In the genomic region with DNA sequence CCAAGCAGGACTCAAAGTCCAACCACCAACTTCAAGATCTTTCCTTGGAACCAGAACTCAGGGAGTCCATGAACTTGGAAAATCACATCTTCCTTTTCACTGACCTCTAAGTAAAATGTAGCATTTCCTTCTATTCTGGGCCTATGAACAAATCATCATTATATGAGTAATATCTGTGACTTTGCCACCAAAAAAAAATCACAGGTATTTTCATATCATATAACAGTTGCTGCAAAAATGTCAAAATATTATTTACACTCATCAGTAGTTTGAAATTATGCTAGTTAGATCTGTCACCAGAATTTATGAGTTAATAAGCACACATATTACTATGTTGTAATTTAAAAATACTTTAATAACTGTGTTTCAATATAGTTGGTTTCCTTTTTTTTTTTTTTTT, we compare ENCODE assay signal across 11 cellular contexts. TPM values are rescaled to one million over a fixed set of nuclear protein-coding genes. Genes with fewer than 3 reads are reported as not detected.
DNase-seq lines count a peak whose midpoint lies in the region; ATAC-seq and TF ChIP-seq lines count a peak whose summit lies in the region.
"Had no signal": no experiment of that assay in that cellular context is flagged by ENCODE, and none has a peak within 500 bp of the region (broad histone marks: within the 10 kb centered on the region; RNA-seq: fewer than 3 reads in every experiment).

No MANE protein-coding gene starts in this region.

- H3K27me3 Mint-ChIP-seq in HFFc6 (ENCODE audit: insufficient read depth) = no peaks in the 10 kb centered on the region; the same call in none of the 2 replicates
- H3K27me3 Mint-ChIP-seq in activated CD4-positive, alpha-beta T cell treated with anti-CD3 and anti-CD28 coated beads for 36 hours = no peaks in the 10 kb centered on the region

- no peak overlapping the region for H4K91ac ChIP-seq in mesenchymal stem cell (ENCODE audit: low read length)

- TF ChIP-seq EP300 in suprapubic skin (IDR thresholded peaks at IDR 0.05) = no peak

- H3K4me3 Mint-ChIP-seq in HFFc6 = peak overlapping the region; percentile 81
- no peak overlapping the region for H3K4me3 Mint-ChIP-seq in activated CD4-positive, alpha-beta T cell treated with anti-CD3 and anti-CD28 coated beads for 36 hours
- H3K4me3 Mint-ChIP-seq: T-helper 2 cell treated with Interferon-gamma antibody and Interleukin-4, amounts not matched to agents 5 μg/mL and 100 μg/mL, for 36 hours had no signal

- H3K36me3 ChIP-seq in mesenchymal stem cell (ENCODE audit: control insufficient read depth in 1 of 2, insufficient read depth in 2 of 2, low read depth in 1 of 2, low read length in 2 of 2) = peaks cover 4 to 14% of the 10 kb centered on the region in 2 experiments
- H3K36me3 ChIP-seq in suprapubic skin = no peaks in the 10 kb centered on the region
- H3K36me3 ChIP-seq in A673 (ENCODE audit: insufficient read depth, low read length, poor library complexity, severe bottlenecking) = peaks cover 3% of the 10 kb centered on the region

- TF ChIP-seq POLR2A in suprapubic skin (IDR thresholded peaks at IDR 0.05) = no peak

- H3K9me3 ChIP-seq in mesenchymal stem cell (ENCODE audit: control insufficient read depth, low read length) (no peaks in the 10 kb centered on the region), suprapubic skin (no peaks in the 10 kb centered on the region), A673 (ENCODE audit: low read depth, low read length, poor library complexity, severe bottlenecking) (no peaks in the 10 kb centered on the region)

- H2BK120ac ChIP-seq in mesenchymal stem cell (ENCODE audit: low read depth, low read length) = no peak overlapping the region

- H3K4me3 ChIP-seq in mesenchymal stem cell (ENCODE audit: insufficient read depth in 1 of 2, low read depth in 1 of 2, low read length in 2 of 2) (peak overlapping the region in 1 of 2 experiments; percentile 46), suprapubic skin (no peak overlapping the region), A673 (ENCODE audit: low read depth, low read length, poor library complexity, severe bottlenecking) (no peak overlapping the region)

- POLR2A ChIA-PET in activated CD4-positive, alpha-beta T cell treated with anti-CD3 and anti-CD28 coated beads for 36 hours (lab: Charles Lee) = no interaction called here
- POLR2A ChIA-PET in A673 (lab: Charles Lee; ENCODE audit: low non-redundant PET) = no interaction called here

- H3K9me3 Mint-ChIP-seq in HFFc6 = no peaks in the 10 kb centered on the region
- no peaks in the 10 kb centered on the region for H3K9me3 Mint-ChIP-seq in activated CD4-positive, alpha-beta T cell treated with anti-CD3 and anti-CD28 coated beads for 36 hours (ENCODE audit: low read depth)

- H3K4me1 ChIP-seq in mesenchymal stem cell (ENCODE audit: control insufficient read depth, insufficient read depth, low read depth, low read length) (peaks cover 26% of the 10 kb centered on the region), suprapubic skin (peaks cover 60% of the 10 kb centered on the region), A673 (ENCODE audit: insufficient read depth, low read length, poor library complexity, severe bottlenecking) (peaks cover 22% of the 10 kb centered on the region)

- H2AK5ac ChIP-seq in mesenchymal stem cell (ENCODE audit: low read length, severe bottlenecking) = peak overlapping the region; percentile 79

- H2AFZ ChIP-seq in mesenchymal stem cell (ENCODE audit: low read depth, low read length) = no peak overlapping the region

- H3K79me1 ChIP-seq in mesenchymal stem cell (replicated peaks; ENCODE audit: low read length, poor library complexity, severe bottlenecking) = peaks cover 16% of the 10 kb centered on the region

- H3K4me2 ChIP-seq in mesenchymal stem cell (ENCODE audit: low read length, poor library complexity, severe bottlenecking) = peak overlapping the region; percentile 15

- H3K14ac ChIP-seq in mesenchymal stem cell (ENCODE audit: low read length in 2 of 2) = no peak overlapping the region

- TF ChIP-seq CTCF in HFFc6 (IDR thresholded peaks at IDR 0.05) (no peak), suprapubic skin (IDR thresholded peaks at IDR 0.05) (no peak), A673 (conservative IDR thresholded peaks at IDR 0.05; ENCODE audit: low read depth, low read length) (no peak)

- H2BK12ac ChIP-seq in mesenchymal stem cell (ENCODE audit: low read length in 2 of 2) = peak overlapping the region in 1 of 2 experiments; percentile 17

- no TSS peak for BruUV-seq in A673 (replicated peaks; lab: Mats Ljungman, UMichigan)

- no peak overlapping the region for H3K23ac ChIP-seq in mesenchymal stem cell (ENCODE audit: low read length in 2 of 2)

- no peak overlapping the region for H2BK15ac ChIP-seq in mesenchymal stem cell (ENCODE audit: low read depth, poor library complexity, severe bottlenecking)

- CTCF ChIA-PET in activated CD4-positive, alpha-beta T cell treated with anti-CD3 and anti-CD28 coated beads for 36 hours (lab: Charles Lee) = interaction anchor here (1.5 kb wide), 1 partner anchor 75 kb away, joined by 3 read pairs; the partner anchor contains the start of gene DSN1
- CTCF ChIA-PET in A673 (lab: Charles Lee) = no interaction called here

- H3K18ac ChIP-seq in mesenchymal stem cell (ENCODE audit: low read depth in 1 of 2, low read length in 2 of 2) = peak overlapping the region in 1 of 2 experiments; percentile 84

- no peak overlapping the region for H3K4ac ChIP-seq in mesenchymal stem cell (ENCODE audit: low read depth in 1 of 2, low read length in 2 of 2)

- peak overlapping the region; percentile 98 for H3K27ac Mint-ChIP-seq in HFFc6
- H3K27ac Mint-ChIP-seq in activated CD4-positive, alpha-beta T cell treated with anti-CD3 and anti-CD28 coated beads for 36 hours = no peak overlapping the region
- H3K27ac Mint-ChIP-seq: T-helper 2 cell treated with Interferon-gamma antibody and Interleukin-4, amounts not matched to agents 5 μg/mL and 100 μg/mL, for 36 hours had no signal

- H3K36me3 Mint-ChIP-seq in HFFc6 (ENCODE audit: low read depth) = peaks cover 20% of the 10 kb centered on the region
- H3K36me3 Mint-ChIP-seq in activated CD4-positive, alpha-beta T cell treated with anti-CD3 and anti-CD28 coated beads for 36 hours (ENCODE audit: low read depth) = no peaks in the 10 kb centered on the region

- H2BK5ac ChIP-seq in mesenchymal stem cell (ENCODE audit: low read depth, low read length, poor library complexity, severe bottlenecking) = no peak overlapping the region

- peak overlapping the region; percentile 95 for H3K27ac ChIP-seq in caudate nucleus (ENCODE audit: low read depth, low read length)
- H3K27ac ChIP-seq in mesenchymal stem cell (ENCODE audit: low read length, poor library complexity, severe bottlenecking) = peak overlapping the region; percentile 94
- H3K27ac ChIP-seq in suprapubic skin = peak overlapping the region; percentile 83
- no peak overlapping the region for H3K27ac ChIP-seq in A673 (ENCODE audit: low read depth, low read length, poor library complexity, severe bottlenecking)

- H3K27me3 ChIP-seq in mesenchymal stem cell (ENCODE audit: control insufficient read depth in 1 of 2, insufficient read depth in 1 of 2, low read length in 2 of 2) (no peaks in the 10 kb centered on the region), suprapubic skin (no peaks in the 10 kb centered on the region), A673 (replicated peaks; ENCODE audit: insufficient read depth, low read depth, low read length, poor library complexity) (no peaks in the 10 kb centered on the region)

- peaks cover 68% of the 10 kb centered on the region for H3K4me1 Mint-ChIP-seq in HFFc6 (ENCODE audit: low read depth)
- H3K4me1 Mint-ChIP-seq in activated CD4-positive, alpha-beta T cell treated with anti-CD3 and anti-CD28 coated beads for 36 hours = peaks cover 1% of the 10 kb centered on the region

- H3K9ac ChIP-seq in mesenchymal stem cell (ENCODE audit: low read length) = peak overlapping the region; percentile 85

- peak overlapping the region; percentile 89 for H4K8ac ChIP-seq in mesenchymal stem cell (ENCODE audit: low read length)

- intact Hi-C loops in activated CD4-positive, alpha-beta T cell treated with anti-CD3 and anti-CD28 coated beads for 36 hours (cut with DNase I, micrococcal nuclease) = no loop called here
- intact Hi-C loops in A673 (cut with micrococcal nuclease; ENCODE audit: unreplicated experiment) = no loop called here

- no peak for ATAC-seq in activated CD4-positive, alpha-beta T cell treated with anti-CD3 and anti-CD28 coated beads for 36 hours

- DNase-seq in HFFc6 (no peak), caudate nucleus (lab: John Stamatoyannopoulos, UW) (no peak), mesenchymal stem cell (no peak), suprapubic skin (ENCODE audit: low spot score in 2 of 2) (no peak), AG08395 (ENCODE audit: low spot score) (no peak), A673 (ENCODE audit: low spot score) (no peak), DMS53 treated with DMSO at 0.1 percent for 48 hours (lab: John Stamatoyannopoulos, UW; ENCODE audit: unreplicated experiment) (no peak)
- no peak for DNase-seq in activated CD4-positive, alpha-beta T cell treated with anti-CD3 and anti-CD28 coated beads for 36 hours
- DNase-seq: Calu3, NCI-H2081 had no signal

RNA-seq across cellular contexts. Expression of gene TLDC2, which starts 27.3 kb away (rescaled TPM):
- total RNA-seq in HFFc6 (2021; fragmentation: NEBNext Ultra II Directional; extraction: Animal tissue kit (Norgen Biotek cat#: 25700)) = under 1 TPM; 0.17 to 0.55 (median 0.39) TPM
- not detected for polyA plus RNA-seq in mesenchymal stem cell (2013, experiment 1 of 2)
- polyA plus RNA-seq in mesenchymal stem cell (2013, experiment 2 of 2) = not detected
- total RNA-seq in suprapubic skin (not detected), A673 (2021) (not detected in 2 replicates)
- total RNA-seq in activated CD4-positive, alpha-beta T cell treated with anti-CD3 and anti-CD28 coated beads for 36 hours = not detected
